31 cellular contexts compared by ENCODE assay signal in the genomic region with DNA sequence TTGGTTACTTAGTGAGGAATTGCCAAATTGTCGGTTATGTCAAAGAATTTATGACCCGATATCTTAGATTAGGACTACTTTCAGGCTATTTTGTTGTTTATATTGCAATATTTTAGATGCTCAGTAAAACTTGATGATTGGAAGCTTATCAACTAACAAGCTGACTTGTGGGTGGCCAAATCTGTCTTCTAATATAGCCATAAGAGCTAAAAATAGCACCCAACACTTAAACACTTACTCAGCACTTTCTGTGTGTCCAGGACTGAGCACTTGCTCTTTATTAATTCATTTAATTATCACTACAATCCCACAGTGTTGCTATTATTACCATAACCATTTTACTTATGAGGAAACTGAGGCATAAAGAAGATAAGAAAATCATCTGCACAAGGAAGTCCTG.
"Had no signal": no experiment of that assay in that cellular context is flagged by ENCODE, and none has a peak within 500 bp of the region (broad histone marks: within the 10 kb centered on the region; RNA-seq: fewer than 3 reads in every experiment).

No MANE protein-coding gene starts in this region.

- H3K36me3 ChIP-seq: neural progenitor cell, ovary, spleen, suprapubic skin, tibial artery, transverse colon, upper lobe of right lung, uterus had no signal

- ATAC-seq: natural killer cell; psoas muscle; right cardiac atrium; sciatic nerve; stimulated activated memory B cell treated with anti-CD40 and anti-IgM and Interleukin-4, amounts not matched to agents 10 μg/mL and 1 μg/mL and 100 μg/mL, for 72 hours; stimulated activated naive CD8-positive, alpha-beta T cell treated with anti-CD3 and anti-CD28 coated beads, Interleukin-15, amount 100 ng/mL, for 72 hours; stimulated activated naive CD8-positive, alpha-beta T cell treated with anti-CD3 and anti-CD28 coated beads, Interleukin-15, Interleukin-2, amounts not matched to agents 100 U/mL and 50 U/mL, for 24 hours; upper lobe of right lung had no signal

- H3K4me3 ChIP-seq: neural progenitor cell, ovary, psoas muscle, skin epidermis, smooth muscle cell, spleen, suprapubic skin, testis, tibial artery, transverse colon, upper lobe of right lung, uterus had no signal

- H3K27ac ChIP-seq: neural progenitor cell, ovary, parathyroid adenoma, psoas muscle, skin epidermis, spleen, suprapubic skin, testis, tibial artery, transverse colon, upper lobe of right lung, uterus had no signal

- H3K27me3 ChIP-seq: neural progenitor cell, ovary, spleen, suprapubic skin, testis, tibial artery, transverse colon, upper lobe of right lung, uterus had no signal

- H3K9me3 Mint-ChIP-seq: nephron; neural progenitor cell; stimulated activated memory B cell treated with anti-CD40 and anti-IgM and Interleukin-4, amounts not matched to agents 10 μg/mL and 1 μg/mL and 100 μg/mL, for 72 hours; stimulated activated naive CD8-positive, alpha-beta T cell treated with anti-CD3 and anti-CD28 coated beads, Interleukin-15, amount 100 ng/mL, for 72 hours; type B pancreatic cell had no signal

- H3K4me1 ChIP-seq: parathyroid adenoma, psoas muscle, spleen, suprapubic skin, testis, tibial artery, transverse colon, upper lobe of right lung, uterus had no signal

- H3K27ac Mint-ChIP-seq: natural killer cell; neural progenitor cell; progenitor cell of endocrine pancreas; stimulated activated memory B cell treated with anti-CD40 and anti-IgM and Interleukin-4, amounts not matched to agents 10 μg/mL and 1 μg/mL and 100 μg/mL, for 72 hours; stimulated activated naive CD8-positive, alpha-beta T cell treated with anti-CD3 and anti-CD28 coated beads, Interleukin-15, amount 100 ng/mL, for 72 hours; type B pancreatic cell had no signal

- H3K4me2 ChIP-seq: neural progenitor cell, smooth muscle cell had no signal

- H3K9me3 ChIP-seq: ovary, psoas muscle, spleen, suprapubic skin, testis, tibial artery, transverse colon, upper lobe of right lung, uterus had no signal

- H3K36me3 Mint-ChIP-seq: natural killer cell; neural progenitor cell; stimulated activated memory B cell treated with anti-CD40 and anti-IgM and Interleukin-4, amounts not matched to agents 10 μg/mL and 1 μg/mL and 100 μg/mL, for 72 hours; type B pancreatic cell had no signal

- H3K27me3 Mint-ChIP-seq: progenitor cell of endocrine pancreas, type B pancreatic cell had no signal

- H3K4me1 Mint-ChIP-seq: natural killer cell; nephron; stimulated activated memory B cell treated with anti-CD40 and anti-IgM and Interleukin-4, amounts not matched to agents 10 μg/mL and 1 μg/mL and 100 μg/mL, for 72 hours; stimulated activated naive CD8-positive, alpha-beta T cell treated with anti-CD3 and anti-CD28 coated beads, Interleukin-15, amount 100 ng/mL, for 72 hours had no signal

- H3K4me3 Mint-ChIP-seq: natural killer cell; nephron; neural progenitor cell; stimulated activated memory B cell treated with anti-CD40 and anti-IgM and Interleukin-4, amounts not matched to agents 10 μg/mL and 1 μg/mL and 100 μg/mL, for 72 hours; stimulated activated naive CD8-positive, alpha-beta T cell treated with anti-CD3 and anti-CD28 coated beads, Interleukin-15, amount 100 ng/mL, for 72 hours; type B pancreatic cell had no signal

- DNase-seq: natural killer cell; occipital lobe; ovary; posterior cingulate gyrus; psoas muscle; right cardiac atrium; spleen; stimulated activated CD4-positive, alpha-beta T cell treated with anti-CD3 and anti-CD28 coated beads, Interleukin-12 subunit alpha, Interleukin-12 subunit beta, amount 100 ng/mL, for 4 hours; stimulated activated CD4-positive, alpha-beta T cell treated with anti-CD3 and anti-CD28 coated beads, Interleukin-1b, Interleukin-23, amount 100 ng/mL, for 48 hours; stimulated activated CD4-positive, alpha-beta T cell treated with anti-CD3 and anti-CD28 coated beads, Interleukin-4, amount 100 ng/mL, for 1 hour; stimulated activated CD4-positive, alpha-beta T cell treated with anti-CD3 and anti-CD28 coated beads, Interleukin-4, amount 100 ng/mL, for 4 hours; stimulated activated CD8-positive, alpha-beta memory T cell treated with anti-CD3 and anti-CD28 coated beads, Interleukin-4, amount 100 ng/mL, for 48 hours; stimulated activated naive CD4-positive, alpha-beta T cell; stimulated activated naive CD8-positive, alpha-beta T cell treated with anti-CD3 and anti-CD28 coated beads, Interleukin-15, amount 100 ng/mL, for 72 hours; stimulated activated naive CD8-positive, alpha-beta T cell treated with anti-CD3 and anti-CD28 coated beads, Interleukin-15, Interleukin-2, amounts not matched to agents 100 U/mL and 50 U/mL, for 24 hours; substantia nigra; testis; tibial artery; transverse colon; upper lobe of right lung; uterus had no signal
